Comparison of ENCODE assay signal across 28 cellular contexts in the genomic region with DNA sequence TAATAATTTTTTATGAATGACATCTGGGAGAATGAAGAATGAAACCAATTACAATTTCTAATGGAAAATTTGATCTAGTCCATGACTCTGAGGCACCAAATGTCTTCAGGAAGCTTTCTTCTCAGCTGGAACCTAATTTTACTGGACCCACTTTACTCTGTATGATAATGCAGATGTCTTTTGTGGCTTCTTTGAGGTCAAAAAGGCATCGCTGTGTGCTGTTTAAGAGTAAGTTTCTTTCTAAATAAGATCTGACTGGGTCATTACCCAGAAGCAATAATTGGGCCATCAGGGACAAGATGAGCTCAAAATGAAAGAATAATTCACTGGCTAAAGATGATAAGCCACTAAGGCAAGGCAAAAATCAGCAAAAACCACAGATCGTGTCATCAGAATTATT.
"Had no signal": no experiment of that assay in that cellular context is flagged by ENCODE, and none has a peak within 500 bp of the region (broad histone marks: within the 10 kb centered on the region; RNA-seq: fewer than 3 reads in every experiment).

No MANE protein-coding gene starts in this region.

- H2AFZ ChIP-seq: neural progenitor cell, parathyroid adenoma had no signal

- H3K9me3 ChIP-seq: ovary, psoas muscle, spleen, suprapubic skin, testis, tibial artery, transverse colon, upper lobe of right lung, uterus had no signal

- DNase-seq: natural killer cell; occipital lobe; ovary; posterior cingulate gyrus; psoas muscle; right cardiac atrium; spleen; stimulated activated CD4-positive, alpha-beta T cell treated with anti-CD3 and anti-CD28 coated beads, Interleukin-12 subunit alpha, Interleukin-12 subunit beta, amount 100 ng/mL, for 4 hours; stimulated activated CD4-positive, alpha-beta T cell treated with anti-CD3 and anti-CD28 coated beads, Interleukin-1b, Interleukin-23, amount 100 ng/mL, for 48 hours; stimulated activated CD4-positive, alpha-beta T cell treated with anti-CD3 and anti-CD28 coated beads, Interleukin-4, amount 100 ng/mL, for 1 hour; stimulated activated CD4-positive, alpha-beta T cell treated with anti-CD3 and anti-CD28 coated beads, Interleukin-4, amount 100 ng/mL, for 4 hours; stimulated activated CD8-positive, alpha-beta memory T cell treated with anti-CD3 and anti-CD28 coated beads, Interleukin-4, amount 100 ng/mL, for 48 hours; stimulated activated naive CD4-positive, alpha-beta T cell; stimulated activated naive CD8-positive, alpha-beta T cell treated with anti-CD3 and anti-CD28 coated beads, Interleukin-15, amount 100 ng/mL, for 72 hours; stimulated activated naive CD8-positive, alpha-beta T cell treated with anti-CD3 and anti-CD28 coated beads, Interleukin-15, Interleukin-2, amounts not matched to agents 100 U/mL and 50 U/mL, for 24 hours; substantia nigra; testis; tibial artery; transverse colon; upper lobe of right lung; uterus had no signal

- ATAC-seq: natural killer cell; psoas muscle; right cardiac atrium; sciatic nerve; stimulated activated memory B cell treated with anti-CD40 and anti-IgM and Interleukin-4, amounts not matched to agents 10 μg/mL and 1 μg/mL and 100 μg/mL, for 72 hours; stimulated activated naive CD8-positive, alpha-beta T cell treated with anti-CD3 and anti-CD28 coated beads, Interleukin-15, amount 100 ng/mL, for 72 hours; stimulated activated naive CD8-positive, alpha-beta T cell treated with anti-CD3 and anti-CD28 coated beads, Interleukin-15, Interleukin-2, amounts not matched to agents 100 U/mL and 50 U/mL, for 24 hours; upper lobe of right lung had no signal

- H3K27me3 ChIP-seq: neural progenitor cell, ovary, spleen, suprapubic skin, testis, tibial artery, transverse colon, upper lobe of right lung, uterus had no signal

- H3K9ac ChIP-seq: neural progenitor cell, parathyroid adenoma had no signal

- H3K4me2 ChIP-seq: neural progenitor cell, smooth muscle cell had no signal

- H3K4me3 ChIP-seq: neural progenitor cell, ovary, psoas muscle, skin epidermis, smooth muscle cell, spleen, suprapubic skin, testis, tibial artery, transverse colon, upper lobe of right lung, uterus had no signal

- H3K27ac ChIP-seq: neural progenitor cell, ovary, parathyroid adenoma, psoas muscle, skin epidermis, spleen, suprapubic skin, testis, tibial artery, transverse colon, upper lobe of right lung, uterus had no signal

- H3K36me3 ChIP-seq: neural progenitor cell, ovary, spleen, suprapubic skin, tibial artery, transverse colon, upper lobe of right lung, uterus had no signal

- H3K4me1 ChIP-seq: neural progenitor cell, parathyroid adenoma, psoas muscle, spleen, suprapubic skin, testis, tibial artery, transverse colon, upper lobe of right lung, uterus had no signal
